31 cellular contexts compared by ENCODE assay signal in genomic region chr2:21354113-21354679, GRCh38.
"Had no signal": no experiment of that assay in that cellular context is flagged by ENCODE, and none has a peak within 500 bp of the region (broad histone marks: within the 10 kb centered on the region; RNA-seq: fewer than 3 reads in every experiment).

No MANE protein-coding gene starts in this region.

- H3K36me3 ChIP-seq: neural progenitor cell, ovary, spleen, suprapubic skin, tibial artery, transverse colon, upper lobe of right lung, uterus had no signal

- H3K4me3 Mint-ChIP-seq: natural killer cell; nephron; neural progenitor cell; stimulated activated memory B cell treated with anti-CD40 and anti-IgM and Interleukin-4, amounts not matched to agents 10 μg/mL and 1 μg/mL and 100 μg/mL, for 72 hours; stimulated activated naive CD8-positive, alpha-beta T cell treated with anti-CD3 and anti-CD28 coated beads, Interleukin-15, amount 100 ng/mL, for 72 hours; type B pancreatic cell had no signal

- ATAC-seq: natural killer cell; psoas muscle; right cardiac atrium; sciatic nerve; stimulated activated memory B cell treated with anti-CD40 and anti-IgM and Interleukin-4, amounts not matched to agents 10 μg/mL and 1 μg/mL and 100 μg/mL, for 72 hours; stimulated activated naive CD8-positive, alpha-beta T cell treated with anti-CD3 and anti-CD28 coated beads, Interleukin-15, amount 100 ng/mL, for 72 hours; stimulated activated naive CD8-positive, alpha-beta T cell treated with anti-CD3 and anti-CD28 coated beads, Interleukin-15, Interleukin-2, amounts not matched to agents 100 U/mL and 50 U/mL, for 24 hours; upper lobe of right lung had no signal

- DNase-seq: natural killer cell; occipital lobe; ovary; posterior cingulate gyrus; psoas muscle; right cardiac atrium; spleen; stimulated activated CD4-positive, alpha-beta T cell treated with anti-CD3 and anti-CD28 coated beads, Interleukin-12 subunit alpha, Interleukin-12 subunit beta, amount 100 ng/mL, for 4 hours; stimulated activated CD4-positive, alpha-beta T cell treated with anti-CD3 and anti-CD28 coated beads, Interleukin-1b, Interleukin-23, amount 100 ng/mL, for 48 hours; stimulated activated CD4-positive, alpha-beta T cell treated with anti-CD3 and anti-CD28 coated beads, Interleukin-4, amount 100 ng/mL, for 1 hour; stimulated activated CD4-positive, alpha-beta T cell treated with anti-CD3 and anti-CD28 coated beads, Interleukin-4, amount 100 ng/mL, for 4 hours; stimulated activated CD8-positive, alpha-beta memory T cell treated with anti-CD3 and anti-CD28 coated beads, Interleukin-4, amount 100 ng/mL, for 48 hours; stimulated activated naive CD4-positive, alpha-beta T cell; stimulated activated naive CD8-positive, alpha-beta T cell treated with anti-CD3 and anti-CD28 coated beads, Interleukin-15, amount 100 ng/mL, for 72 hours; stimulated activated naive CD8-positive, alpha-beta T cell treated with anti-CD3 and anti-CD28 coated beads, Interleukin-15, Interleukin-2, amounts not matched to agents 100 U/mL and 50 U/mL, for 24 hours; substantia nigra; testis; tibial artery; transverse colon; upper lobe of right lung; uterus had no signal

- H3K27ac Mint-ChIP-seq: natural killer cell; nephron; neural progenitor cell; progenitor cell of endocrine pancreas; stimulated activated memory B cell treated with anti-CD40 and anti-IgM and Interleukin-4, amounts not matched to agents 10 μg/mL and 1 μg/mL and 100 μg/mL, for 72 hours; stimulated activated naive CD8-positive, alpha-beta T cell treated with anti-CD3 and anti-CD28 coated beads, Interleukin-15, amount 100 ng/mL, for 72 hours; type B pancreatic cell had no signal

- H3K9me3 ChIP-seq: ovary, psoas muscle, suprapubic skin, testis, tibial artery, transverse colon, upper lobe of right lung, uterus had no signal

- H3K4me1 ChIP-seq: parathyroid adenoma, psoas muscle, spleen, tibial artery, transverse colon, upper lobe of right lung, uterus had no signal

- H3K4me3 ChIP-seq: neural progenitor cell, ovary, psoas muscle, skin epidermis, smooth muscle cell, spleen, suprapubic skin, testis, tibial artery, transverse colon, upper lobe of right lung, uterus had no signal

- H3K36me3 Mint-ChIP-seq: natural killer cell; neural progenitor cell; stimulated activated memory B cell treated with anti-CD40 and anti-IgM and Interleukin-4, amounts not matched to agents 10 μg/mL and 1 μg/mL and 100 μg/mL, for 72 hours; type B pancreatic cell had no signal

- H3K27me3 Mint-ChIP-seq: progenitor cell of endocrine pancreas; stimulated activated memory B cell treated with anti-CD40 and anti-IgM and Interleukin-4, amounts not matched to agents 10 μg/mL and 1 μg/mL and 100 μg/mL, for 72 hours; stimulated activated naive CD8-positive, alpha-beta T cell treated with anti-CD3 and anti-CD28 coated beads, Interleukin-15, amount 100 ng/mL, for 72 hours; type B pancreatic cell had no signal

- H3K4me1 Mint-ChIP-seq: natural killer cell; stimulated activated memory B cell treated with anti-CD40 and anti-IgM and Interleukin-4, amounts not matched to agents 10 μg/mL and 1 μg/mL and 100 μg/mL, for 72 hours; stimulated activated naive CD8-positive, alpha-beta T cell treated with anti-CD3 and anti-CD28 coated beads, Interleukin-15, amount 100 ng/mL, for 72 hours had no signal

- H3K27ac ChIP-seq: neural progenitor cell, ovary, parathyroid adenoma, psoas muscle, skin epidermis, spleen, suprapubic skin, testis, tibial artery, transverse colon, upper lobe of right lung, uterus had no signal
